Comparison of ENCODE assay signal across 34 cellular contexts in genomic region chr7:52410032-52410431, GRCh38.
"Had no signal": no experiment of that assay in that cellular context is flagged by ENCODE, and none has a peak within 500 bp of the region (broad histone marks: within the 10 kb centered on the region; RNA-seq: fewer than 3 reads in every experiment).

No MANE protein-coding gene starts in this region.

- H3K4me1 ChIP-seq: body of pancreas, breast epithelium, SJCRH30 had no signal

- H2AFZ ChIP-seq: PC-9 had no signal

- H3K27ac ChIP-seq: body of pancreas, breast epithelium, PC-9, SJCRH30, SK-N-MC, WERI-Rb-1 had no signal

- H3K4me3 ChIP-seq: body of pancreas, breast epithelium, MG63, PC-9, SJCRH30, SK-N-MC had no signal

- DNase-seq: activated CD4-positive, alpha-beta memory T cell treated with anti-CD3 and anti-CD28 coated beads, Interleukin-2, amount 10 ng/mL, durations not matched to agents 7 days and 5 days; activated CD4-positive, alpha-beta T cell treated with anti-CD3 and anti-CD28 coated beads for 1 hour; activated CD4-positive, alpha-beta T cell treated with anti-CD3 and anti-CD28 coated beads for 48 hours; activated CD4-positive, CD25-positive, alpha-beta regulatory T cell; activated CD8-positive, alpha-beta memory T cell treated with anti-CD3 and anti-CD28 coated beads for 24 hours; activated CD8-positive, alpha-beta memory T cell treated with anti-CD3 and anti-CD28 coated beads, Interleukin-2, amount 10 ng/mL, durations not matched to agents 7 days and 5 days; activated CD8-positive, alpha-beta memory T cell treated with anti-CD3 and anti-CD28 coated beads, Interleukin-2, amount 50 U/mL, for 48 hours; activated effector memory CD4-positive, alpha-beta T cell treated with Interleukin-2 at 50 U/mL for 16 hours; activated naive CD4-positive, alpha-beta T cell treated with anti-CD3 and anti-CD28 coated beads, Interleukin-2, amount 10 ng/mL, durations not matched to agents 7 days and 5 days; activated naive CD8-positive, alpha-beta T cell treated with anti-CD3 and anti-CD28 coated beads, Interleukin-2, amount 50 U/mL, for 24 hours; activated T-cell treated with anti-CD3 and anti-CD28 coated beads, Interleukin-2, amount 50 U/mL, for 48 hours; aorta; body of pancreas; caudate nucleus; cerebellar nuclear complex; Kasumi-1; KG1; MG63; NCI-H1048; NCI-H1436 treated with DMSO at 0.1 percent for 48 hours; NCI-H187; NCI-H2029 treated with DMSO at 0.1 percent for 48 hours; NCI-H2107; NCI-H2171; NCI-H510A; NCI-H526; NCI-H748 treated with DMSO at 0.1 percent for 48 hours; PC-9; SHP77; SJCRH30; T1000; WERI-Rb-1 had no signal

- H3K27me3 ChIP-seq: body of pancreas, breast epithelium, MG63 had no signal

- H3K36me3 ChIP-seq: breast epithelium, MG63, SJCRH30, WERI-Rb-1 had no signal

- ATAC-seq: activated CD8-positive, alpha-beta memory T cell treated with anti-CD3 and anti-CD28 coated beads, Interleukin-2, amount 10 ng/mL, durations not matched to agents 7 days and 5 days; activated naive CD8-positive, alpha-beta T cell treated with anti-CD3 and anti-CD28 coated beads, Interleukin-2, amount 50 U/mL, for 24 hours; body of pancreas had no signal

- H3K9me3 ChIP-seq: body of pancreas, breast epithelium, MG63, SJCRH30 had no signal

- H3K4me2 ChIP-seq: PC-9 had no signal
